In genomic region chr10:22325272-22325947, GRCh38 we compare ENCODE assay signal across 8 cellular contexts. TPM values are rescaled to one million over a fixed set of nuclear protein-coding genes. Genes with fewer than 3 reads are reported as not detected.
A peak's percentile ranks its signal among the peaks of the same experiment; 100 is the strongest.
DNase-seq lines count a peak whose midpoint lies in the region; ATAC-seq and TF ChIP-seq lines count a peak whose summit lies in the region.

No MANE protein-coding gene starts in this region.

- peak overlapping the region; percentile 92 for H3K4me3 Mint-ChIP-seq in activated naive CD8-positive, alpha-beta T cell treated with anti-CD3 and anti-CD28 coated beads, Interleukin-2, amount 50 U/mL, for 24 hours

- intact Hi-C loops in Right ventricle myocardium inferior (cut with DNase I): loop anchor here (10.0 kb wide), 4 partner anchors 229 to 801 kb away; partner anchors contain the start of genes PIP4K2A and SKIDA1

- H3K4me3 ChIP-seq in HUES64 (ENCODE audit: low read length): peak overlapping the region; percentile 64

- H3K36me3 Mint-ChIP-seq in activated naive CD8-positive, alpha-beta T cell treated with anti-CD3 and anti-CD28 coated beads, Interleukin-2, amount 50 U/mL, for 24 hours (ENCODE audit: low read depth): peaks cover 42% of the 10 kb centered on the region

- H3K27ac ChIP-seq in HUES64 (ENCODE audit: low read depth, low read length): no peak overlapping the region

- H3K27me3 Mint-ChIP-seq in activated naive CD8-positive, alpha-beta T cell treated with anti-CD3 and anti-CD28 coated beads, Interleukin-2, amount 50 U/mL, for 24 hours: peaks cover 40% of the 10 kb centered on the region

- peak; percentile 54 for ATAC-seq in GM21447 (IDR thresholded peaks at IDR 0.05; ENCODE audit: unreplicated experiment)
- ATAC-seq in SK-N-SH treated with all-trans-retinoic acid at 6 μM for 48 hours: peak; percentile 77
- ATAC-seq in activated naive CD8-positive, alpha-beta T cell treated with anti-CD3 and anti-CD28 coated beads, Interleukin-2, amount 50 U/mL, for 24 hours: peak; percentile 18
- ATAC-seq in Right ventricle myocardium inferior: peak; percentile 47

- under 1% methylated on average over 82 of the region's 82 CpGs for WGBS in HUES64

- H3K36me3 ChIP-seq in HUES64 (ENCODE audit: insufficient read depth, low read length): peaks cover 9% of the 10 kb centered on the region; the same call in 1 of the 2 replicates

- H3K9me3 ChIP-seq in HUES64 (ENCODE audit: insufficient read depth, low read depth, low read length): no peaks in the 10 kb centered on the region

- H3K9me3 Mint-ChIP-seq in activated naive CD8-positive, alpha-beta T cell treated with anti-CD3 and anti-CD28 coated beads, Interleukin-2, amount 50 U/mL, for 24 hours: no peaks in the 10 kb centered on the region

- H3K27ac Mint-ChIP-seq in activated naive CD8-positive, alpha-beta T cell treated with anti-CD3 and anti-CD28 coated beads, Interleukin-2, amount 50 U/mL, for 24 hours: peak overlapping the region; percentile 84

- H3K27me3 ChIP-seq in HUES64 (ENCODE audit: insufficient read depth, low read length): peaks cover 86% of the 10 kb centered on the region

- DNase-seq in DMS53 (lab: John Stamatoyannopoulos, UW) (peak; percentile 96), Right ventricle myocardium inferior (ENCODE audit: missing footprints) (peak; percentile 87), occipital lobe (lab: John Stamatoyannopoulos, UW) (peak; percentile 49), cerebellar nuclear complex (lab: John Stamatoyannopoulos, UW) (no peak)
- DNase-seq in activated naive CD8-positive, alpha-beta T cell treated with anti-CD3 and anti-CD28 coated beads, Interleukin-2, amount 50 U/mL, for 24 hours: peak; percentile 67

- peaks cover 38% of the 10 kb centered on the region for H3K4me1 Mint-ChIP-seq in activated naive CD8-positive, alpha-beta T cell treated with anti-CD3 and anti-CD28 coated beads, Interleukin-2, amount 50 U/mL, for 24 hours

- H3K9ac ChIP-seq in HUES64 (ENCODE audit: low read depth, low read length): peak overlapping the region; percentile 19; the same call in 1 of the 2 replicates

- peaks cover 35% of the 10 kb centered on the region for H3K4me1 ChIP-seq in HUES64 (ENCODE audit: insufficient read depth, low read length)

TF ChIP-seq in SK-N-SH treated with all-trans-retinoic acid at 6 μM for 48 hours, 23 proteins besides CTCF, POLR2A, EP300 and RAD21:
- TF ChIP-seq PPARA (CRISPR knock-in tag; IDR thresholded peaks at IDR 0.05; ENCODE audit: borderline replicate concordance): no peak
- no peak for TF ChIP-seq SNAI2 (CRISPR knock-in tag; IDR thresholded peaks at IDR 0.05)

RNA-seq across cellular contexts. Expression of gene BMI1, which starts 4.5 kb away (rescaled TPM):
- 8.6 TPM for polyA plus RNA-seq in HUES64 (2013, experiment 1 of 2)
- polyA plus RNA-seq in HUES64 (2013, experiment 2 of 2): 11.0 TPM
- total RNA-seq in Right ventricle myocardium inferior (34.4 TPM), occipital lobe (138 TPM)

RNA-seq across cellular contexts. Expression of gene COMMD3, which starts 9.2 kb away (rescaled TPM):
- 3.1 TPM for polyA plus RNA-seq in HUES64 (2013, experiment 1 of 2)
- polyA plus RNA-seq in HUES64 (2013, experiment 2 of 2): 7.7 TPM
- total RNA-seq in Right ventricle myocardium inferior: 89.9 TPM
- 58.6 TPM for total RNA-seq in occipital lobe

RNA-seq across cellular contexts. Expression of gene SPAG6, which starts 19.9 kb away (rescaled TPM):
- polyA plus RNA-seq in HUES64 (2013, experiment 1 of 2): 0.30 TPM
- 0.51 TPM for polyA plus RNA-seq in HUES64 (2013, experiment 2 of 2)
- not detected for total RNA-seq in Right ventricle myocardium inferior
- total RNA-seq in occipital lobe: 1.2 TPM

Comparison
In these comparisons a context has a peak if more than half of its experiments do, and no peak if none do; other contexts are left out.
1. DNase-seq: peak in DMS53 (single experiment), activated naive CD8-positive, alpha-beta T cell treated with anti-CD3 and anti-CD28 coated beads, Interleukin-2, amount 50 U/mL, for 24 hours (single experiment), Right ventricle myocardium inferior (single experiment) and occipital lobe (single experiment); none in cerebellar nuclear complex (0 of 2).
2. ATAC-seq: peak in every context shown above with its lines; median percentile 77 in SK-N-SH treated with all-trans-retinoic acid at 6 μM for 48 hours; 54 in GM21447; 47 in Right ventricle myocardium inferior; 18 in activated naive CD8-positive, alpha-beta T cell treated with anti-CD3 and anti-CD28 coated beads, Interleukin-2, amount 50 U/mL, for 24 hours.